ENCODE assay signal across 1 cellular context in the genomic region with DNA sequence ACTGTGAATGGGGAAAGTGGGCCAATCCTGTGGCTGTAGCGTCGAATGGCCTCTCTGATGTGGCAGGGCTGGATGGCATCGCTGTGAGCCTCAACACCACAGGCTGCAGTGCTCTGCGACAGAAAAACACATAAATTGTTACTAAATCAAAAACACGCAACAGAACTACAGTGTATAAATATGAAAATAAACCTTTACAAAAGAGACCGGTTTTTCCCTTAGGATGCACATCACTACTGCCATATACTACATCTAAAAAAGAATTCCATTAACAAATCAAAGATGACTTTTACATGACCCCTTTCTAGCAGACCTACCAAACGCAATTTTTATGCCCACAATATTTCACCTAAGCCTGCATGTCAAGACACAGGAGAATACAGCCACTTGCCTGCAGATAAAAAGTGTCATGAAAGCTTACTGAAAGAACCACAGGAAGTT.
TF ChIP-seq lines count a peak whose summit lies in the region.

No MANE protein-coding gene starts in this region.

TF ChIP-seq in GM12878, 131 proteins besides CTCF, POLR2A, EP300 and RAD21 (continued from another document):
- TF ChIP-seq, protein P1, sequence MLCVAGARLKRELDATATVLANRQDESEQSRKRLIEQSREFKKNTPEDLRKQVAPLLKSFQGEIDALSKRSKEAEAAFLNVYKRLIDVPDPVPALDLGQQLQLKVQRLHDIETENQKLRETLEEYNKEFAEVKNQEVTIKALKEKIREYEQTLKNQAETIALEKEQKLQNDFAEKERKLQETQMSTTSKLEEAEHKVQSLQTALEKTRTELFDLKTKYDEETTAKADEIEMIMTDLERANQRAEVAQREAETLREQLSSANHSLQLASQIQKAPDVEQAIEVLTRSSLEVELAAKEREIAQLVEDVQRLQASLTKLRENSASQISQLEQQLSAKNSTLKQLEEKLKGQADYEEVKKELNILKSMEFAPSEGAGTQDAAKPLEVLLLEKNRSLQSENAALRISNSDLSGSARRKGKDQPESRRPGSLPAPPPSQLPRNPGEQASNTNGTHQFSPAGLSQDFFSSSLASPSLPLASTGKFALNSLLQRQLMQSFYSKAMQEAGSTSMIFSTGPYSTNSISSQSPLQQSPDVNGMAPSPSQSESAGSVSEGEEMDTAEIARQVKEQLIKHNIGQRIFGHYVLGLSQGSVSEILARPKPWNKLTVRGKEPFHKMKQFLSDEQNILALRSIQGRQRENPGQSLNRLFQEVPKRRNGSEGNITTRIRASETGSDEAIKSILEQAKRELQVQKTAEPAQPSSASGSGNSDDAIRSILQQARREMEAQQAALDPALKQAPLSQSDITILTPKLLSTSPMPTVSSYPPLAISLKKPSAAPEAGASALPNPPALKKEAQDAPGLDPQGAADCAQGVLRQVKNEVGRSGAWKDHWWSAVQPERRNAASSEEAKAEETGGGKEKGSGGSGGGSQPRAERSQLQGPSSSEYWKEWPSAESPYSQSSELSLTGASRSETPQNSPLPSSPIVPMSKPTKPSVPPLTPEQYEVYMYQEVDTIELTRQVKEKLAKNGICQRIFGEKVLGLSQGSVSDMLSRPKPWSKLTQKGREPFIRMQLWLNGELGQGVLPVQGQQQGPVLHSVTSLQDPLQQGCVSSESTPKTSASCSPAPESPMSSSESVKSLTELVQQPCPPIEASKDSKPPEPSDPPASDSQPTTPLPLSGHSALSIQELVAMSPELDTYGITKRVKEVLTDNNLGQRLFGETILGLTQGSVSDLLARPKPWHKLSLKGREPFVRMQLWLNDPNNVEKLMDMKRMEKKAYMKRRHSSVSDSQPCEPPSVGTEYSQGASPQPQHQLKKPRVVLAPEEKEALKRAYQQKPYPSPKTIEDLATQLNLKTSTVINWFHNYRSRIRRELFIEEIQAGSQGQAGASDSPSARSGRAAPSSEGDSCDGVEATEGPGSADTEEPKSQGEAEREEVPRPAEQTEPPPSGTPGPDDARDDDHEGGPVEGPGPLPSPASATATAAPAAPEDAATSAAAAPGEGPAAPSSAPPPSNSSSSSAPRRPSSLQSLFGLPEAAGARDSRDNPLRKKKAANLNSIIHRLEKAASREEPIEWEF (IDR thresholded peaks at IDR 0.05; ENCODE audit: insufficient replicate concordance, low read depth, low read length), result no peak
- TF ChIP-seq, protein P2, sequence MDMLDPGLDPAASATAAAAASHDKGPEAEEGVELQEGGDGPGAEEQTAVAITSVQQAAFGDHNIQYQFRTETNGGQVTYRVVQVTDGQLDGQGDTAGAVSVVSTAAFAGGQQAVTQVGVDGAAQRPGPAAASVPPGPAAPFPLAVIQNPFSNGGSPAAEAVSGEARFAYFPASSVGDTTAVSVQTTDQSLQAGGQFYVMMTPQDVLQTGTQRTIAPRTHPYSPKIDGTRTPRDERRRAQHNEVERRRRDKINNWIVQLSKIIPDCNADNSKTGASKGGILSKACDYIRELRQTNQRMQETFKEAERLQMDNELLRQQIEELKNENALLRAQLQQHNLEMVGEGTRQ (IDR thresholded peaks at IDR 0.05; ENCODE audit: borderline replicate concordance, low read depth, low read length), result no peak
- no peak for TF ChIP-seq MLLT1 (IDR thresholded peaks at IDR 0.05)
- no peak for TF ChIP-seq IKZF1 (conservative IDR thresholded peaks at IDR 0.05)
- TF ChIP-seq SMAD1 (IDR thresholded peaks at IDR 0.05; ENCODE audit: low read depth, partially characterized antibody), result no peak
- no peak for TF ChIP-seq BCL11A (IDR thresholded peaks at IDR 0.05; ENCODE audit: low read depth, low read length)
- TF ChIP-seq NFXL1 (IDR thresholded peaks at IDR 0.05; ENCODE audit: borderline replicate concordance), result no peak
TF ChIP-seq in GM12878: peak in this region for 0.
